ENCODE assay signal across 7 cellular contexts in the genomic region with DNA sequence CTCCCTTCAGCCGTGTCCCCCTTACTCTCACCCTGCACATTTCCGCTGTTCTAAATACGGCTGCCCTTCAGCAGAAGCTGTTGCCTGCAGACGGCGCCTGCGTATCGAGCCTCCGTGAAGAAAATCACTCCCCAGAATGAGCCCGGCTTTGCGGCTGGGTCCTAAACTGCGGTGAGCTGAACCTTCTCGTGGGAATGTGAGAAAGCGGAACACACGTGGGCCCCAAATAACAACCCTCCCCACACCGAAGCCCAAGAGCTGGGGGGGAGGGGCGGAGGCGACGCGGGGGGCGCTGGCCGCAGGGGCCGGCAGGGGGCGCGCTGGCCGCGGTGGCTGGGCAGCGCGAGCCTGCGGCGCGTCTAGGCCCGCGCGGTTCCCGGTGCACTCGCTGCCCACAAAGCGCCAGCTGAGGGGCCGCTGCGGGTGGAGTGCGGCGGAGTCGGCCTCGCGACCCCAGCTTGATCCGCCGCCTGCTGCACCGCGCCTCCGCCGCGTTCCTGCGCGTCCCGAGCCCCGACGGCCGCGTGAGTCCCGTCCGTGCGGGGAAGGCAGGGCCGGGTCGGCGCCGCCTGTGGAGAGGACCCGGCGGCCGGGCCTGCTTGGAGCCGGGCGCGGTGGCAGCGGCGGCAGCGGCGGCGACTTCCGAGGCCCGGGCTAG. TPM values are rescaled to one million over a fixed set of nuclear protein-coding genes. Genes with fewer than 3 reads are reported as not detected.
DNase-seq lines count a peak whose midpoint lies in the region; ATAC-seq, FAIRE-seq and TF ChIP-seq lines count a peak whose summit lies in the region.

A gene with protein sequence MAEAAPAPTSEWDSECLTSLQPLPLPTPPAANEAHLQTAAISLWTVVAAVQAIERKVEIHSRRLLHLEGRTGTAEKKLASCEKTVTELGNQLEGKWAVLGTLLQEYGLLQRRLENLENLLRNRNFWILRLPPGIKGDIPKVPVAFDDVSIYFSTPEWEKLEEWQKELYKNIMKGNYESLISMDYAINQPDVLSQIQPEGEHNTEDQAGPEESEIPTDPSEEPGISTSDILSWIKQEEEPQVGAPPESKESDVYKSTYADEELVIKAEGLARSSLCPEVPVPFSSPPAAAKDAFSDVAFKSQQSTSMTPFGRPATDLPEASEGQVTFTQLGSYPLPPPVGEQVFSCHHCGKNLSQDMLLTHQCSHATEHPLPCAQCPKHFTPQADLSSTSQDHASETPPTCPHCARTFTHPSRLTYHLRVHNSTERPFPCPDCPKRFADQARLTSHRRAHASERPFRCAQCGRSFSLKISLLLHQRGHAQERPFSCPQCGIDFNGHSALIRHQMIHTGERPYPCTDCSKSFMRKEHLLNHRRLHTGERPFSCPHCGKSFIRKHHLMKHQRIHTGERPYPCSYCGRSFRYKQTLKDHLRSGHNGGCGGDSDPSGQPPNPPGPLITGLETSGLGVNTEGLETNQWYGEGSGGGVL (plus strand): TSS at position 382 of the 658 bp plus-strand sequence. CDS start 290 bp downstream, outside the sequence.

- peak within 1 kb of the TSS; percentile 79 for H3K27ac ChIP-seq in astrocyte (ENCODE audit: low read depth, low read length)
- H3K27ac ChIP-seq in hepatocyte, result peak within 1 kb of the TSS; percentile 98

- no peaks in the 10 kb centered on the region for H3K9me3 Mint-ChIP-seq in astrocyte (ENCODE audit: unreplicated experiment)

- H3K4me1 ChIP-seq in astrocyte (ENCODE audit: insufficient read depth, low read length), result peaks cover 3% of the 10 kb centered on the region
- H3K4me1 ChIP-seq in hepatocyte (ENCODE audit: insufficient read depth), result peaks cover 10% of the 10 kb centered on the region

- ATAC-seq in GM18499 (IDR thresholded peaks at IDR 0.05; ENCODE audit: insufficient read depth, unreplicated experiment), result peak; percentile 47
- peak; percentile 71 for ATAC-seq in HG02763 (IDR thresholded peaks at IDR 0.05; ENCODE audit: unreplicated experiment)

- TF ChIP-seq CTCF in astrocyte (IDR thresholded peaks at IDR 0.05; ENCODE audit: insufficient read depth, low read depth, low read length) (no peak), hepatocyte (IDR thresholded peaks at IDR 0.05; ENCODE audit: poor library complexity) (peak; percentile 74), retinal pigment epithelial cell (conservative IDR thresholded peaks at IDR 0.05; ENCODE audit: low read depth, low read length) (peak; percentile 31)

- peaks cover 47% of the 10 kb centered on the region for H3K79me2 ChIP-seq in astrocyte (ENCODE audit: insufficient read depth, low read length)
- H3K79me2 ChIP-seq in hepatocyte, result peaks cover 41% of the 10 kb centered on the region

- H3K27me3 ChIP-seq in astrocyte (ENCODE audit: insufficient read depth, low read length) (no peaks in the 10 kb centered on the region), hepatocyte (no peaks in the 10 kb centered on the region)

- H3K4me2 ChIP-seq in astrocyte (ENCODE audit: low read length) (peak within 1 kb of the TSS; percentile 93), hepatocyte (peak within 1 kb of the TSS; percentile 96)

- H3K27me3 Mint-ChIP-seq in astrocyte (ENCODE audit: low read depth, unreplicated experiment), result no peaks in the 10 kb centered on the region

- WGBS in hepatocyte (ENCODE audit: low lambda C conversion rate, missing lambda C conversion rate), result 2% methylated on average over 49 of the region's 78 CpGs

- H3K36me3 ChIP-seq in astrocyte (ENCODE audit: insufficient read depth, low read length) (no peaks in the 10 kb centered on the region), hepatocyte (replicated peaks; ENCODE audit: insufficient read depth, low read depth) (no peaks in the 10 kb centered on the region)

- H3K9me2 ChIP-seq in hepatocyte (replicated peaks; ENCODE audit: insufficient read depth), result no peaks in the 10 kb centered on the region

- DNase-seq in NCI-H1417 (lab: John Stamatoyannopoulos, UW) (peak; percentile 88 to 95 (median 95)), T-helper 22 cell (ENCODE audit: low read depth) (peak; percentile 68), astrocyte (ENCODE audit: low read depth) (peak; percentile 66), hepatocyte (ENCODE audit: low spot score) (peak; percentile 93), retinal pigment epithelial cell (ENCODE audit: low read depth) (no peak)

- H2AFZ ChIP-seq in astrocyte (ENCODE audit: low read depth, low read length) (peak within 1 kb of the TSS; percentile 99), hepatocyte (peak within 1 kb of the TSS; percentile 99)

- FAIRE-seq in astrocyte (lab: Jason Lieb, UNC), result no peak

- no peaks in the 10 kb centered on the region for H3K36me3 Mint-ChIP-seq in astrocyte (ENCODE audit: low read depth, unreplicated experiment)

- peaks cover 19% of the 10 kb centered on the region for H3K4me1 Mint-ChIP-seq in astrocyte (ENCODE audit: low read depth, unreplicated experiment)

- peaks cover 24% of the 10 kb centered on the region for H4K20me1 ChIP-seq in astrocyte (ENCODE audit: insufficient read depth, low read length)
- H4K20me1 ChIP-seq in hepatocyte (ENCODE audit: insufficient read depth, poor library complexity, severe bottlenecking), result peaks cover 26% of the 10 kb centered on the region

- H3K4me3 Mint-ChIP-seq in astrocyte (ENCODE audit: unreplicated experiment), result peak within 1 kb of the TSS; percentile 92

- peak within 1 kb of the TSS; percentile 77 for H3K4me3 ChIP-seq in astrocyte (ENCODE audit: insufficient read depth, low read depth, low read length)
- H3K4me3 ChIP-seq in hepatocyte, result peak within 1 kb of the TSS; percentile 95
- peak within 1 kb of the TSS; percentile 63 for H3K4me3 ChIP-seq in retinal pigment epithelial cell (ENCODE audit: low read length)

- H3K27ac Mint-ChIP-seq in astrocyte (ENCODE audit: unreplicated experiment), result peak within 1 kb of the TSS; percentile 91

- H3K9me3 ChIP-seq in astrocyte (ENCODE audit: insufficient read depth, low read depth, low read length), result no peaks in the 10 kb centered on the region
- no peaks in the 10 kb centered on the region for H3K9me3 ChIP-seq in hepatocyte (ENCODE audit: low read depth)

- peak within 1 kb of the TSS; percentile 85 for H3K9ac ChIP-seq in astrocyte (ENCODE audit: low read length)

RNA-seq across cellular contexts. Expression of the gene that starts here (rescaled TPM):
- total RNA-seq in astrocyte (14.6 and 16.6 TPM in 2 replicates), hepatocyte (10.7 and 12.5 TPM in 2 replicates)
- 5.1 and 8.1 TPM in 2 replicates for polyA plus RNA-seq in hepatocyte
